ENCODE assay signal across 23 cellular contexts in genomic region chr1:192920412-192920811, GRCh38.
DNase-seq lines count a peak whose midpoint lies in the region; ATAC-seq and TF ChIP-seq lines count a peak whose summit lies in the region.
"Had no signal": no experiment of that assay in that cellular context is flagged by ENCODE, and none has a peak within 500 bp of the region (broad histone marks: within the 10 kb centered on the region; RNA-seq: fewer than 3 reads in every experiment).

No MANE protein-coding gene starts in this region.

- no peaks in the 10 kb centered on the region for H3K9me3 ChIP-seq in esophagus muscularis mucosa
- no peaks in the 10 kb centered on the region for H3K9me3 ChIP-seq in muscle layer of colon (ENCODE audit: low read length)
- H3K9me3 ChIP-seq in transverse colon, result no peaks in the 10 kb centered on the region
- H3K9me3 ChIP-seq: A549; BE2C; BLaER1 treated with 17β-estradiol and CSF1 and Interleukin-3, amounts not matched to agents 10 nM and 100 nM had no signal

- TF ChIP-seq POLR2A in esophagus muscularis mucosa (IDR thresholded peaks at IDR 0.05; ENCODE audit: low read depth) (no peak), transverse colon (IDR thresholded peaks at IDR 0.05) (no peak)

- no peaks in the 10 kb centered on the region for H3K36me3 Mint-ChIP-seq in activated CD8-positive, alpha-beta T cell treated with anti-CD3 and anti-CD28 coated beads for 36 hours (ENCODE audit: low read depth)
- H3K36me3 Mint-ChIP-seq: CD14-positive monocyte had no signal

- H3K27me3 Mint-ChIP-seq in activated CD8-positive, alpha-beta T cell treated with anti-CD3 and anti-CD28 coated beads for 36 hours, result no peaks in the 10 kb centered on the region
- H3K27me3 Mint-ChIP-seq: CD4-positive, alpha-beta T cell; CD8-positive, alpha-beta memory T cell had no signal

- CTCF ChIA-PET in activated CD8-positive, alpha-beta T cell treated with anti-CD3 and anti-CD28 coated beads for 36 hours (lab: Charles Lee), result no interaction called here
- CTCF ChIA-PET in HEK293T (lab: Yijun Ruan, JAX), result no interaction called here

- H3K36me3 ChIP-seq in esophagus muscularis mucosa (no peaks in the 10 kb centered on the region), muscle layer of colon (ENCODE audit: insufficient read depth, low read length) (no peaks in the 10 kb centered on the region), transverse colon (no peaks in the 10 kb centered on the region)
- H3K36me3 ChIP-seq: BE2C; BLaER1 treated with 17β-estradiol and CSF1 and Interleukin-3, amounts not matched to agents 10 nM and 100 nM had no signal

- intact Hi-C loops in esophagus muscularis mucosa (cut with DNase I), result no loop called here
- intact Hi-C loops in left colon (cut with DNase I, micrococcal nuclease), result no loop called here
- intact Hi-C loops in transverse colon (cut with DNase I; ENCODE audit: low total_unique reads), result no loop called here
- intact Hi-C loops in activated CD8-positive, alpha-beta T cell treated with anti-CD3 and anti-CD28 coated beads for 36 hours (cut with micrococcal nuclease), result no loop called here

- H3K9me3 Mint-ChIP-seq in activated CD8-positive, alpha-beta T cell treated with anti-CD3 and anti-CD28 coated beads for 36 hours, result no peaks in the 10 kb centered on the region
- H3K9me3 Mint-ChIP-seq: CD14-positive monocyte; CD4-positive, alpha-beta T cell; CD8-positive, alpha-beta memory T cell; GM23338; H9; HFFc6 had no signal

- POLR2A ChIA-PET in activated CD8-positive, alpha-beta T cell treated with anti-CD3 and anti-CD28 coated beads for 36 hours (lab: Charles Lee), result no interaction called here
- POLR2A ChIA-PET in HEK293T (lab: Yijun Ruan, JAX), result no interaction called here

- TF ChIP-seq EP300 in esophagus muscularis mucosa (IDR thresholded peaks at IDR 0.05) (no peak), transverse colon (IDR thresholded peaks at IDR 0.05; ENCODE audit: low read depth) (no peak)

- 52% methylated on average over 3 of the region's 3 CpGs for WGBS in esophagus muscularis mucosa
- WGBS in transverse colon (ENCODE audit: low coverage in 1 of 2), 2 donors, result 56 to 74% methylated on average over 1 to 3 of the region's 3 CpGs

- in situ Hi-C loops in transverse colon (cut with MboI; ENCODE audit: low pct_ligation_motif_present in 1 of 4, low pct_unique_long_range_greater_than_20kb in 1 of 4, low sequenced_read_pairs in 3 of 4), result loop anchor here in 1 of 4 donors (25.0 kb wide), 1 partner anchor 433 kb away; no protein-coding TSS in a partner anchor

- H3K27ac ChIP-seq in esophagus muscularis mucosa (replicated peaks in 1 of 4) (peak overlapping the region; percentile 62 to 73 (median 70)), muscle layer of colon (ENCODE audit: low read depth, low read length) (peak overlapping the region; percentile 68), transverse colon (peak overlapping the region; percentile 27 to 46 (median 38))
- H3K27ac ChIP-seq: A549; BLaER1 treated with 17β-estradiol and CSF1 and Interleukin-3, amounts not matched to agents 10 nM and 100 nM had no signal

- no peak overlapping the region for H3K4me3 ChIP-seq in esophagus muscularis mucosa
- H3K4me3 ChIP-seq in muscle layer of colon (ENCODE audit: low read depth in 1 of 2, low read length in 2 of 2), result no peak overlapping the region
- no peak overlapping the region for H3K4me3 ChIP-seq in transverse colon
- H3K4me3 ChIP-seq: A549; BLaER1 treated with 17β-estradiol and CSF1 and Interleukin-3, amounts not matched to agents 10 nM and 100 nM; GM23338 had no signal

- no peak overlapping the region for H3K27ac Mint-ChIP-seq in activated CD8-positive, alpha-beta T cell treated with anti-CD3 and anti-CD28 coated beads for 36 hours
- H3K27ac Mint-ChIP-seq: CD14-positive monocyte; CD4-positive, alpha-beta T cell; CD8-positive, alpha-beta memory T cell; GM23338; H9; HFFc6 had no signal

- no peak overlapping the region for H3K4me3 Mint-ChIP-seq in activated CD8-positive, alpha-beta T cell treated with anti-CD3 and anti-CD28 coated beads for 36 hours
- H3K4me3 Mint-ChIP-seq: CD14-positive monocyte; CD4-positive, alpha-beta T cell; CD8-positive, alpha-beta memory T cell; GM23338; H9; HFFc6 had no signal

- H3K4me1 ChIP-seq in esophagus muscularis mucosa (peaks cover 0 to 38% (median 28%) of the 10 kb centered on the region in 4 donors), muscle layer of colon (ENCODE audit: insufficient read depth, low read length) (peaks cover 25% of the 10 kb centered on the region), transverse colon (peaks cover 0 to 7% (median 0%) of the 10 kb centered on the region in 4 donors)

- TF ChIP-seq CTCF in esophagus muscularis mucosa (IDR thresholded peaks at IDR 0.05), result no peak
- no peak for TF ChIP-seq CTCF in transverse colon (IDR thresholded peaks at IDR 0.05)
- TF ChIP-seq CTCF in activated CD8-positive, alpha-beta T cell treated with anti-CD3 and anti-CD28 coated beads for 36 hours (IDR thresholded peaks at IDR 0.05), result no peak

- H3K9ac ChIP-seq in muscle layer of colon (ENCODE audit: low read length), result no peak overlapping the region
- H3K9ac ChIP-seq: BLaER1 treated with 17β-estradiol and CSF1 and Interleukin-3, amounts not matched to agents 10 nM and 100 nM had no signal

- H3K4me1 Mint-ChIP-seq in activated CD8-positive, alpha-beta T cell treated with anti-CD3 and anti-CD28 coated beads for 36 hours (ENCODE audit: low read depth), result no peaks in the 10 kb centered on the region
- H3K4me1 Mint-ChIP-seq: CD8-positive, alpha-beta memory T cell; GM23338; H9 had no signal

- DNase-seq in esophagus muscularis mucosa (ENCODE audit: extremely low spot score) (no peak), left colon (peak; percentile 15 to 39), transverse colon (peak; percentile 13), NCI-H1417 (lab: John Stamatoyannopoulos, UW) (no peak), HEK293T (ENCODE audit: extremely low spot score) (no peak)
- no peak for DNase-seq in activated CD8-positive, alpha-beta T cell treated with anti-CD3 and anti-CD28 coated beads for 36 hours
- DNase-seq: 8988T; ACHN; AML-193; BE2C; CD4-positive, alpha-beta T cell; CD8-positive, alpha-beta memory T cell; DMS53; DMS79 treated with DMSO at 0.1 percent for 48 hours; GF-D8; H9; HFFc6 had no signal

- H3K27me3 ChIP-seq in esophagus muscularis mucosa (no peaks in the 10 kb centered on the region), muscle layer of colon (ENCODE audit: control insufficient read depth in 1 of 2, insufficient read depth in 2 of 2, low read length in 2 of 2) (no peaks in the 10 kb centered on the region), transverse colon (no peaks in the 10 kb centered on the region)
- H3K27me3 ChIP-seq: BE2C; BLaER1 treated with 17β-estradiol and CSF1 and Interleukin-3, amounts not matched to agents 10 nM and 100 nM had no signal

- ATAC-seq in left colon, result no peak
- no peak for ATAC-seq in activated CD8-positive, alpha-beta T cell treated with anti-CD3 and anti-CD28 coated beads for 36 hours
- ATAC-seq: A549, GM23338, HCT116 had no signal

TF ChIP-seq in HEK293T, 16 proteins besides CTCF, POLR2A, EP300 and RAD21:
- TF ChIP-seq LEF1 (IDR thresholded peaks at IDR 0.05; ENCODE audit: borderline replicate concordance) (no peak), TARDBP (IDR thresholded peaks at IDR 0.05) (no peak), FOXA1 (IDR thresholded peaks at IDR 0.05) (no peak), BHLHE40 (IDR thresholded peaks at IDR 0.05; ENCODE audit: borderline replicate concordance) (no peak), ELF4 (IDR thresholded peaks at IDR 0.05) (no peak), FOXM1 (IDR thresholded peaks at IDR 0.05; ENCODE audit: borderline replicate concordance) (no peak), HDGF (IDR thresholded peaks at IDR 0.05; ENCODE audit: borderline replicate concordance) (no peak), SP1 (IDR thresholded peaks at IDR 0.05) (no peak), SUZ12 (IDR thresholded peaks at IDR 0.05) (no peak), FOXK2 (IDR thresholded peaks at IDR 0.05) (no peak), L3MBTL2 (conservative IDR thresholded peaks at IDR 0.05) (no peak)

Comparison
In these comparisons a context has a peak if more than half of its experiments do, and no peak if none do; other contexts are left out.
1. DNase-seq: peak in left colon (2 of 2) and transverse colon (single experiment); none in esophagus muscularis mucosa (single experiment), activated CD8-positive, alpha-beta T cell treated with anti-CD3 and anti-CD28 coated beads for 36 hours (single experiment), NCI-H1417 (0 of 3) and HEK293T (single experiment).
2. Peak in every context shown above with its lines, with median percentiles within 50 percentile points of each other: H3K27ac ChIP-seq.